26 cellular contexts compared by ENCODE assay signal in the genomic region with DNA sequence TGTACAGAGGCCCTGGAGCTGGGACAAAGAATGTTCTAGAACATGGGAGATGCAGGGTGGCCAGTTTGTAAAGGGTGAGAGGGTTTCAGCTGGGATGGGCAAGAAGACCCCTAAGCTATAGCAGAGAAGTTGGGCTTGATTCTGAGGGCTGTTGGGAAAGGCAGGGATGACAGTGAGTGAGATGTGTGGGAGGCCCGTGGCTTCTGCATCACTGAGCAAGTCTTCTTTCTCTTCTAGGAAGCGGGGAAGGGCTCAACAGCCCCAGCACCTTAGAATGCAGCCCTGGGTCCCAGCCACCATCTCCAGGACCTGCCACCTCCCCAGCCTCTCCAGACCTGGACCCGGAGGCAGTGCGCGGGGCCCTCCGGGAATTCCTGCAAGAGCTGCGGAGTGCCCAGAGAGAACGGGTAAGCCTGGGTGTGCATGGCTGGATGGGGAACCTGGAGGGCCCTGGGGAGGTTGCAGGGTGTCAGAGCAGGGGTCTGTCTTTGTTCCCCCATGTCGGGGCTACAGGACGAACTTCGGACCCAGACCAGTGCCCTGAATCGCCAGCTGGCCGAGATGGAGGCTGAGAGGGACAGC. TPM values are rescaled to one million over a fixed set of nuclear protein-coding genes. Genes with fewer than 3 reads are reported as not detected.
"Had no signal": no experiment of that assay in that cellular context is flagged by ENCODE, and none has a peak within 500 bp of the region (broad histone marks: within the 10 kb centered on the region; RNA-seq: fewer than 3 reads in every experiment).

No MANE protein-coding gene starts in this region.

- H3K4me1 ChIP-seq: colonic mucosa had no signal

- H3K79me2 ChIP-seq: parathyroid adenoma had no signal

- ATAC-seq: activated T-cell treated with anti-CD3 and anti-CD28 coated beads, Interleukin-2, amount 50 U/mL, for 72 hours; gastroesophageal sphincter; left cardiac atrium; left ventricle myocardium superior; psoas muscle had no signal

- H3K27ac ChIP-seq: colonic mucosa, gastroesophageal sphincter, parathyroid adenoma, psoas muscle, sigmoid colon, testis, transverse colon had no signal

- H3K9me3 Mint-ChIP-seq: activated B cell treated with CpG ODN at 0.5 μM for 24 hours; activated T-cell treated with anti-CD3 and anti-CD28 coated beads, Interleukin-2, amount 50 U/mL, for 72 hours; neural crest cell; T-helper 2 cell treated with Interferon-gamma antibody and Interleukin-4, amounts not matched to agents 5 μg/mL and 100 μg/mL, for 36 hours had no signal

- H3K4me3 ChIP-seq: colonic mucosa, gastroesophageal sphincter, psoas muscle, sigmoid colon, testis, transverse colon had no signal

- H3K9ac ChIP-seq: parathyroid adenoma had no signal

- H2AFZ ChIP-seq: parathyroid adenoma had no signal

- H3K27ac Mint-ChIP-seq: activated B cell treated with CpG ODN at 0.5 μM for 24 hours; activated T-cell treated with anti-CD3 and anti-CD28 coated beads, Interleukin-2, amount 50 U/mL, for 72 hours; T-helper 2 cell treated with Interferon-gamma antibody and Interleukin-4, amounts not matched to agents 5 μg/mL and 100 μg/mL, for 36 hours had no signal

- H3K9me3 ChIP-seq: colonic mucosa, gastroesophageal sphincter, psoas muscle, sigmoid colon, testis, transverse colon had no signal

- H3K36me3 ChIP-seq: colonic mucosa, transverse colon had no signal

- H3K27me3 Mint-ChIP-seq: activated B cell treated with CpG ODN at 0.5 μM for 24 hours had no signal

- DNase-seq: activated B cell treated with CpG ODN at 0.5 μM for 24 hours; activated CD4-positive, alpha-beta T cell treated with anti-CD3 and anti-CD28 coated beads, Interleukin-2, amount 50 U/mL, for 1 hour; activated naive CD4-positive, alpha-beta T cell; activated T-cell treated with anti-CD3 and anti-CD28 coated beads for 4 hours; activated T-cell treated with anti-CD3 and anti-CD28 coated beads, Interleukin-2, amount 50 U/mL, for 72 hours; amygdala; colonic mucosa; effector memory CD4-positive, alpha-beta T cell; hippocampal formation; left cardiac atrium; left ventricle myocardium superior; occipital lobe; psoas muscle; sigmoid colon; small intestine; stimulated activated CD4-positive, alpha-beta T cell treated with anti-CD3 and anti-CD28 coated beads, Interleukin-1b, Interleukin-23, amount 100 ng/mL, for 48 hours; stimulated activated CD4-positive, alpha-beta T cell treated with anti-CD3 and anti-CD28 coated beads, Interleukin-4, amount 100 ng/mL, for 4 hours; stimulated activated CD8-positive, alpha-beta memory T cell treated with anti-CD3 and anti-CD28 coated beads, Interleukin-4, amount 100 ng/mL, for 48 hours; stimulated activated naive CD4-positive, alpha-beta T cell treated with Interleukin-2 at 50 U/mL for 16 hours; T-helper 1 cell; testis; transverse colon had no signal

- H3K27me3 ChIP-seq: colonic mucosa, gastroesophageal sphincter, sigmoid colon, testis, transverse colon had no signal

- H3K4me3 Mint-ChIP-seq: activated B cell treated with CpG ODN at 0.5 μM for 24 hours; activated T-cell treated with anti-CD3 and anti-CD28 coated beads, Interleukin-2, amount 50 U/mL, for 72 hours; neural crest cell; T-helper 2 cell treated with Interferon-gamma antibody and Interleukin-4, amounts not matched to agents 5 μg/mL and 100 μg/mL, for 36 hours had no signal

RNA-seq across cellular contexts. Expression of a gene that starts 14.8 kb away (rescaled TPM):
- total RNA-seq: activated B cell treated with CpG ODN at 0.5 μM for 24 hours had no signal
